ENCODE assay signal across 19 cellular contexts in genomic region chr4:43339435-43339834, GRCh38.
DNase-seq lines count a peak whose midpoint lies in the region; ATAC-seq, FAIRE-seq and TF ChIP-seq lines count a peak whose summit lies in the region.
"Had no signal": no experiment of that assay in that cellular context is flagged by ENCODE, and none has a peak within 500 bp of the region (broad histone marks: within the 10 kb centered on the region; RNA-seq: fewer than 3 reads in every experiment).

No MANE protein-coding gene starts in this region.

- H3K4me2 ChIP-seq in PC-9: no peak overlapping the region
- H3K4me2 ChIP-seq: BLaER1 had no signal

- H3K27me3 ChIP-seq in PC-9 (ENCODE audit: insufficient read depth, low read depth): no peaks in the 10 kb centered on the region
- H3K27me3 ChIP-seq: BLaER1, left lung, SJSA1 had no signal

- H3K36me3 ChIP-seq in PC-9 (ENCODE audit: low read depth) (no peaks in the 10 kb centered on the region), kidney (ENCODE audit: control insufficient read depth in 1 of 2, insufficient read depth in 2 of 2, low read length in 2 of 2) (no peaks in the 10 kb centered on the region)
- H3K36me3 ChIP-seq: BLaER1, left lung, SJSA1 had no signal

- 0 out of 2 replicates have a peak overlapping the region, but pooled peaks have one; percentile 16 for H2AFZ ChIP-seq in PC-9

- FAIRE-seq in kidney (lab: Jason Lieb, UNC): no peak

- H3K27ac ChIP-seq in PC-9 (no peak overlapping the region), kidney (ENCODE audit: low read depth in 2 of 2, low read length in 2 of 2) (no peak overlapping the region)
- H3K27ac ChIP-seq: BLaER1, left lung, SJSA1 had no signal

- H3K9me3 Mint-ChIP-seq in activated naive CD4-positive, alpha-beta T cell treated with anti-CD3 and anti-CD28 coated beads, Interleukin-2, amount 50 U/mL, for 72 hours: peaks cover 16 to 30% of the 10 kb centered on the region in 2 donors

- no peak for ATAC-seq in activated naive CD4-positive, alpha-beta T cell treated with anti-CD3 and anti-CD28 coated beads, Interleukin-2, amount 50 U/mL, for 72 hours
- ATAC-seq: left lung; naive thymus-derived CD4-positive, alpha-beta T cell had no signal

- no peak overlapping the region for H3K27ac Mint-ChIP-seq in activated naive CD4-positive, alpha-beta T cell treated with anti-CD3 and anti-CD28 coated beads, Interleukin-2, amount 50 U/mL, for 72 hours
- H3K27ac Mint-ChIP-seq: activated CD4-positive, alpha-beta T cell treated with anti-CD3 and anti-CD28 coated beads, Interleukin-2, amount 10 ng/mL, durations not matched to agents 24 days and 14 days; activated naive CD8-positive, alpha-beta T cell; naive thymus-derived CD4-positive, alpha-beta T cell had no signal

- H3K9ac ChIP-seq in kidney (ENCODE audit: low read length in 2 of 2): no peak overlapping the region
- H3K9ac ChIP-seq: BLaER1 had no signal

- no peaks in the 10 kb centered on the region for H4K20me1 ChIP-seq in PC-9 (ENCODE audit: insufficient read depth)
- H4K20me1 ChIP-seq: BLaER1 had no signal

- intact Hi-C loops in PC-9 (cut with micrococcal nuclease; ENCODE audit: unreplicated experiment) (no loop called here), kidney (cut with DNase I) (no loop called here)

- H3K4me1 ChIP-seq in PC-9 (replicated peaks; ENCODE audit: insufficient read depth) (peaks cover 6% of the 10 kb centered on the region; the same call in 1 of the 2 replicates), kidney (ENCODE audit: control insufficient read depth in 1 of 2, insufficient read depth in 1 of 2, low read depth in 1 of 2, low read length in 2 of 2) (no peaks in the 10 kb centered on the region)
- H3K4me1 ChIP-seq: BLaER1, left lung, SJSA1 had no signal

- no peak for TF ChIP-seq CTCF in PC-9 (conservative IDR thresholded peaks at IDR 0.05)
- TF ChIP-seq CTCF in epithelial cell of proximal tubule (conservative IDR thresholded peaks at IDR 0.05; ENCODE audit: low read depth, low read length): no peak
- no peak for TF ChIP-seq CTCF in kidney (IDR thresholded peaks at IDR 0.05; ENCODE audit: borderline replicate concordance, extremely low read depth, insufficient read depth)

- DNase-seq in ELR (ENCODE audit: low read depth) (peak; percentile 60), PC-9 (no peak), epithelial cell of proximal tubule (ENCODE audit: low read depth) (peak; percentile 45), non-pigmented ciliary epithelial cell (ENCODE audit: low read depth) (peak; percentile 53), SKM-1 (lab: John Stamatoyannopoulos, UW; ENCODE audit: unreplicated experiment) (no peak), kidney (no peak), cerebellar nuclear complex (lab: John Stamatoyannopoulos, UW) (no peak)
- DNase-seq in activated naive CD4-positive, alpha-beta T cell treated with anti-CD3 and anti-CD28 coated beads, Interleukin-2, amount 50 U/mL, for 72 hours (ENCODE audit: low spot score in 2 of 2): no peak
- DNase-seq: activated CD4-positive, alpha-beta T cell treated with anti-CD3 and anti-CD28 coated beads, Interleukin-2, amount 10 ng/mL, durations not matched to agents 24 days and 14 days; activated T-cell treated with anti-CD3 and anti-CD28 coated beads for 4 hours; DMS 273 treated with DMSO at 0.1 percent for 48 hours; hippocampal formation; Kasumi-1; left lung; naive thymus-derived CD4-positive, alpha-beta T cell; NCI-H1694 treated with DMSO at 0.1 percent for 48 hours had no signal

- CTCF ChIA-PET in PC-9 (lab: Charles Lee): no interaction called here

- no peaks in the 10 kb centered on the region for H3K9me3 ChIP-seq in PC-9 (ENCODE audit: insufficient read depth, low read depth)
- no peaks in the 10 kb centered on the region for H3K9me3 ChIP-seq in kidney (ENCODE audit: control insufficient read depth in 1 of 2, low read length in 2 of 2)
- H3K9me3 ChIP-seq: BLaER1, left lung, SJSA1 had no signal

- H3K36me3 Mint-ChIP-seq in activated naive CD4-positive, alpha-beta T cell treated with anti-CD3 and anti-CD28 coated beads, Interleukin-2, amount 50 U/mL, for 72 hours: no peaks in the 10 kb centered on the region
- H3K36me3 Mint-ChIP-seq: activated naive CD8-positive, alpha-beta T cell; naive thymus-derived CD4-positive, alpha-beta T cell had no signal

- no peaks in the 10 kb centered on the region for H3F3A ChIP-seq in PC-9 (ENCODE audit: insufficient read depth, low read depth)

- POLR2A ChIA-PET in PC-9 (lab: Charles Lee; ENCODE audit: unreplicated experiment): no interaction called here

- BruUV-seq in PC-9 (replicated peaks; lab: Mats Ljungman, UMichigan): no TSS peak

- no peaks in the 10 kb centered on the region for H3K9me2 ChIP-seq in PC-9 (ENCODE audit: insufficient read depth)

- H3K4me3 ChIP-seq in PC-9: no peak overlapping the region
- no peak overlapping the region for H3K4me3 ChIP-seq in epithelial cell of proximal tubule (ENCODE audit: low read depth, low read length)
- no peak overlapping the region for H3K4me3 ChIP-seq in kidney (ENCODE audit: low read length in 2 of 2)
- H3K4me3 ChIP-seq: BLaER1, left lung, SJSA1 had no signal

- H3K79me2 ChIP-seq in PC-9 (ENCODE audit: low read depth): no peaks in the 10 kb centered on the region

Comparison
In these comparisons a context has a peak if more than half of its experiments do, and no peak if none do; other contexts are left out.
1. DNase-seq: peak in ELR (single experiment), epithelial cell of proximal tubule (single experiment) and non-pigmented ciliary epithelial cell (single experiment); none in PC-9 (0 of 2), activated naive CD4-positive, alpha-beta T cell treated with anti-CD3 and anti-CD28 coated beads, Interleukin-2, amount 50 U/mL, for 72 hours (0 of 2), SKM-1 (single experiment), kidney (single experiment) and cerebellar nuclear complex (0 of 2).